Comparison of ENCODE assay signal across 16 cellular contexts in the genomic region with DNA sequence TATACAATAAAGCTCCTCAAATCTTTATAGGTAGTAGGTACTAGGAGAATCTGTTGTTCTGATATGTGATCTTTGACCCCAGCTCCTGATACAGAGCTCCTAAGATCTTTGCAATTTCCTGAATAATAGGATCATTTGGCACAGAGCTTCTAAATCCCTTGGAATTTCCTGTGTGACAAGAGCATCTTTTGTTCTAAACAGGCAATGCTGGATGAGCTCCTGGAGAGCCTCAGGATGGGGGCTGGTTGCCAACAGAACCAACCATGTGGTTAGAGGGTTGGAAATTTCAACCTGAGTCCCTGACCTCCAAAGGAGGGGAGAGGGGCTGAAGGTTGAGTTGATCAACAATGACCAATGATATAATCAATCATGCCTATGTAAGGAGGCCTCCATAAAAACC.
A peak's percentile ranks its signal among the peaks of the same experiment; 100 is the strongest.
DNase-seq lines count a peak whose midpoint lies in the region; ATAC-seq and TF ChIP-seq lines count a peak whose summit lies in the region.
"Had no signal": no experiment of that assay in that cellular context is flagged by ENCODE, and none has a peak within 500 bp of the region (broad histone marks: within the 10 kb centered on the region; RNA-seq: fewer than 3 reads in every experiment).

No MANE protein-coding gene starts in this region.

- H3K4ac ChIP-seq in mesendoderm (ENCODE audit: low read depth, low read length): peak overlapping the region; percentile 71

- H3K18ac ChIP-seq in mesendoderm (ENCODE audit: low read length): peak overlapping the region; percentile 95

- no peaks in the 10 kb centered on the region for H3K27me3 ChIP-seq in mesendoderm (ENCODE audit: insufficient read depth, low read length, poor library complexity)

- no peak overlapping the region for H3K27ac Mint-ChIP-seq in WTC11
- H3K27ac Mint-ChIP-seq in activated naive CD8-positive, alpha-beta T cell treated with anti-CD3 and anti-CD28 coated beads, Interleukin-2, amount 50 U/mL, for 24 hours: no peak overlapping the region
- H3K27ac Mint-ChIP-seq: CD14-positive monocyte; CD8-positive, alpha-beta memory T cell had no signal

- H3K79me2 ChIP-seq in mesendoderm (ENCODE audit: control insufficient read depth, insufficient read depth, low read length): no peaks in the 10 kb centered on the region

- peaks cover 2% of the 10 kb centered on the region; the same call in 1 of the 2 replicates for H3K27me3 Mint-ChIP-seq in WTC11 (ENCODE audit: low read depth)
- peaks cover 1% of the 10 kb centered on the region for H3K27me3 Mint-ChIP-seq in activated naive CD8-positive, alpha-beta T cell treated with anti-CD3 and anti-CD28 coated beads, Interleukin-2, amount 50 U/mL, for 24 hours
- H3K27me3 Mint-ChIP-seq: CD8-positive, alpha-beta memory T cell had no signal

- H3K23ac ChIP-seq in mesendoderm (ENCODE audit: low read length): no peak overlapping the region

- H3K79me1 ChIP-seq in mesendoderm (ENCODE audit: low read length): no peaks in the 10 kb centered on the region

- TF ChIP-seq CTCF in WTC11 (IDR thresholded peaks at IDR 0.05): no peak

- H2BK5ac ChIP-seq in mesendoderm (ENCODE audit: low read length): peak overlapping the region; percentile 56

- H3K36me3 Mint-ChIP-seq in WTC11: no peaks in the 10 kb centered on the region; the same call in 1 of the 2 replicates
- H3K36me3 Mint-ChIP-seq in activated naive CD8-positive, alpha-beta T cell treated with anti-CD3 and anti-CD28 coated beads, Interleukin-2, amount 50 U/mL, for 24 hours (ENCODE audit: low read depth): no peaks in the 10 kb centered on the region
- H3K36me3 Mint-ChIP-seq: CD14-positive monocyte; CD8-positive, alpha-beta memory T cell had no signal

- no peak overlapping the region for H3K4me3 ChIP-seq in mesendoderm (ENCODE audit: low read length)
- H3K4me3 ChIP-seq: A549, GM12878, HAP-1, K562 had no signal

- ATAC-seq in WTC11 (peak; percentile 78), GM21786 (IDR thresholded peaks at IDR 0.05; ENCODE audit: unreplicated experiment) (no peak)
- no peak for ATAC-seq in activated naive CD8-positive, alpha-beta T cell treated with anti-CD3 and anti-CD28 coated beads, Interleukin-2, amount 50 U/mL, for 24 hours
- ATAC-seq: A549, GM12878, K562 had no signal

- no peak overlapping the region for H3K27ac ChIP-seq in mesendoderm (ENCODE audit: low read depth, low read length)
- H3K27ac ChIP-seq: A549, HL-60 had no signal

- peaks cover 9% of the 10 kb centered on the region for H3K4me1 ChIP-seq in mesendoderm (ENCODE audit: control insufficient read depth, low read depth, low read length)
- H3K4me1 ChIP-seq: A549, HAP-1 had no signal

- POLR2A ChIA-PET in WTC11 (lab: Charles Lee): no interaction called here

- H3K4me2 ChIP-seq in mesendoderm (ENCODE audit: low read length): no peak overlapping the region
- H3K4me2 ChIP-seq: A549 had no signal

- H3K36me3 ChIP-seq in mesendoderm (ENCODE audit: control insufficient read depth, insufficient read depth, low read length): no peaks in the 10 kb centered on the region
- H3K36me3 ChIP-seq: HAP-1 had no signal

- H2BK120ac ChIP-seq in mesendoderm (ENCODE audit: low read depth, low read length): peak overlapping the region; percentile 85

- no peak overlapping the region for H3K56ac ChIP-seq in mesendoderm (ENCODE audit: low read length)

- no peak overlapping the region for H3K9ac ChIP-seq in mesendoderm (ENCODE audit: low read length)

- H4K8ac ChIP-seq in mesendoderm (ENCODE audit: low read depth, low read length): no peak overlapping the region

- CTCF ChIA-PET in WTC11 (lab: Charles Lee): no interaction called here

- no peak overlapping the region for H3K4me3 Mint-ChIP-seq in WTC11
- H3K4me3 Mint-ChIP-seq in activated naive CD8-positive, alpha-beta T cell treated with anti-CD3 and anti-CD28 coated beads, Interleukin-2, amount 50 U/mL, for 24 hours: no peak overlapping the region
- H3K4me3 Mint-ChIP-seq: CD14-positive monocyte; CD8-positive, alpha-beta memory T cell had no signal

- H3K9me3 Mint-ChIP-seq in WTC11: peaks cover 17% of the 10 kb centered on the region
- H3K9me3 Mint-ChIP-seq in activated naive CD8-positive, alpha-beta T cell treated with anti-CD3 and anti-CD28 coated beads, Interleukin-2, amount 50 U/mL, for 24 hours: no peaks in the 10 kb centered on the region

- DNase-seq in COLO829 (ENCODE audit: low spot score): peak; percentile 28
- DNase-seq in ELF-1 (ENCODE audit: low read depth, low spot score): peak; percentile 14
- DNase-seq in WTC11 (ENCODE audit: low spot score): no peak
- peak; percentile 87 for DNase-seq in mesendoderm
- no peak for DNase-seq in activated naive CD8-positive, alpha-beta T cell treated with anti-CD3 and anti-CD28 coated beads, Interleukin-2, amount 50 U/mL, for 24 hours
- no peak for DNase-seq in stimulated activated CD4-positive, alpha-beta T cell treated with anti-CD3 and anti-CD28 coated beads, Interleukin-12 subunit alpha, Interleukin-12 subunit beta, amount 100 ng/mL, for 4 hours
- DNase-seq: Calu3; CD8-positive, alpha-beta memory T cell; DMS 273 treated with DMSO at 0.1 percent for 48 hours had no signal

- H4K5ac ChIP-seq in mesendoderm (ENCODE audit: low read length): no peak overlapping the region

- H2BK15ac ChIP-seq in mesendoderm (replicated peaks; ENCODE audit: low read depth): no peak overlapping the region

- H3K4me1 Mint-ChIP-seq in WTC11: peaks cover 22% of the 10 kb centered on the region
- no peaks in the 10 kb centered on the region for H3K4me1 Mint-ChIP-seq in activated naive CD8-positive, alpha-beta T cell treated with anti-CD3 and anti-CD28 coated beads, Interleukin-2, amount 50 U/mL, for 24 hours
- H3K4me1 Mint-ChIP-seq: CD14-positive monocyte; CD8-positive, alpha-beta memory T cell had no signal

- H2AK5ac ChIP-seq in mesendoderm (ENCODE audit: low read length): no peak overlapping the region

TF ChIP-seq in WTC11, 78 proteins besides CTCF, POLR2A, EP300 and RAD21:
- TF ChIP-seq PRRX2 (CRISPR knock-in tag; IDR thresholded peaks at IDR 0.05) (no peak), ZNF423 (CRISPR knock-in tag; IDR thresholded peaks at IDR 0.05) (peak; percentile 59; the same call in 1 of the 2 replicates), MYBL2 (CRISPR knock-in tag; IDR thresholded peaks at IDR 0.05) (no peak), PREB (CRISPR knock-in tag; IDR thresholded peaks at IDR 0.05; ENCODE audit: borderline replicate concordance) (no peak), SOX15 (CRISPR knock-in tag; IDR thresholded peaks at IDR 0.05) (no peak), TCF7 (CRISPR knock-in tag; IDR thresholded peaks at IDR 0.05; ENCODE audit: low read depth) (no peak), ATF1 (CRISPR knock-in tag; IDR thresholded peaks at IDR 0.05) (no peak), CBFB (CRISPR knock-in tag; IDR thresholded peaks at IDR 0.05; ENCODE audit: low read depth) (no peak)

Comparison
In these comparisons a context has a peak if more than half of its experiments do, and no peak if none do; other contexts are left out.
1. DNase-seq: peak in COLO829 (single experiment), ELF-1 (single experiment) and mesendoderm (single experiment); none in WTC11 (single experiment), activated naive CD8-positive, alpha-beta T cell treated with anti-CD3 and anti-CD28 coated beads, Interleukin-2, amount 50 U/mL, for 24 hours (single experiment) and stimulated activated CD4-positive, alpha-beta T cell treated with anti-CD3 and anti-CD28 coated beads, Interleukin-12 subunit alpha, Interleukin-12 subunit beta, amount 100 ng/mL, for 4 hours (single experiment).